9 cellular contexts compared by ENCODE assay signal in genomic region chr11:69700278-69701140, GRCh38. TPM values are rescaled to one million over a fixed set of nuclear protein-coding genes. Genes with fewer than 3 reads are reported as not detected.
A peak's percentile ranks its signal among the peaks of the same experiment; 100 is the strongest.
DNase-seq lines count a peak whose midpoint lies in the region; ATAC-seq and TF ChIP-seq lines count a peak whose summit lies in the region.
"Had no signal": no experiment of that assay in that cellular context is flagged by ENCODE, and none has a peak within 500 bp of the region (broad histone marks: within the 10 kb centered on the region; RNA-seq: fewer than 3 reads in every experiment).

No MANE protein-coding gene starts in this region.

- H4K5ac ChIP-seq in mesendoderm (ENCODE audit: low read length) = no peak overlapping the region

- H3K36me3 ChIP-seq in mesendoderm (ENCODE audit: control insufficient read depth, insufficient read depth, low read length) = no peaks in the 10 kb centered on the region

- H3K27me3 ChIP-seq in mesendoderm (ENCODE audit: insufficient read depth, low read length, poor library complexity) = peaks cover 2% of the 10 kb centered on the region

- no peak overlapping the region for H2BK5ac ChIP-seq in mesendoderm (ENCODE audit: low read length)

- H3K79me1 ChIP-seq in mesendoderm (ENCODE audit: low read length) = no peaks in the 10 kb centered on the region

- no peak overlapping the region for H4K8ac ChIP-seq in mesendoderm (ENCODE audit: low read depth, low read length)

- no peaks in the 10 kb centered on the region for H3K4me1 ChIP-seq in mesendoderm (ENCODE audit: control insufficient read depth, low read depth, low read length)

- H3K4ac ChIP-seq in mesendoderm (ENCODE audit: low read depth, low read length) = no peak overlapping the region

- peak overlapping the region; percentile 68 for H3K56ac ChIP-seq in mesendoderm (ENCODE audit: low read length)

- H2BK15ac ChIP-seq in mesendoderm (replicated peaks; ENCODE audit: low read depth) = no peak overlapping the region

- no peak for TF ChIP-seq POLR2A in GM18505 (IDR thresholded peaks at IDR 0.05; ENCODE audit: borderline replicate concordance, extremely low read depth, insufficient read depth, insufficient read length)

- ATAC-seq in HG02981 (IDR thresholded peaks at IDR 0.05; ENCODE audit: unreplicated experiment) (no peak), GM18505 (IDR thresholded peaks at IDR 0.05; ENCODE audit: unreplicated experiment) (no peak)
- ATAC-seq: psoas muscle had no signal

- peak overlapping the region; percentile 35 for H3K4me2 ChIP-seq in mesendoderm (ENCODE audit: low read length)

- no peak overlapping the region for H3K18ac ChIP-seq in mesendoderm (ENCODE audit: low read length)

- no peak overlapping the region for H3K27ac ChIP-seq in mesendoderm (ENCODE audit: low read depth, low read length)
- H3K27ac ChIP-seq: psoas muscle had no signal

- no peak overlapping the region for H3K4me3 ChIP-seq in mesendoderm (ENCODE audit: low read length)
- H3K4me3 ChIP-seq: psoas muscle had no signal

- H2AK5ac ChIP-seq in mesendoderm (ENCODE audit: low read length) = no peak overlapping the region

- no peak overlapping the region for H3K23ac ChIP-seq in mesendoderm (ENCODE audit: low read length)

- H2BK120ac ChIP-seq in mesendoderm (ENCODE audit: low read depth, low read length) = no peak overlapping the region

- no peaks in the 10 kb centered on the region for H3K79me2 ChIP-seq in mesendoderm (ENCODE audit: control insufficient read depth, insufficient read depth, low read length)

- no peak overlapping the region for H3K9ac ChIP-seq in mesendoderm (ENCODE audit: low read length)

- WGBS in mesendoderm (ENCODE audit: extremely low coverage, insufficient coverage, low lambda C conversion rate) = no CpG with 5 or more reads among the region's 20 CpGs

- DNase-seq in COLO668 (lab: John Stamatoyannopoulos, UW; ENCODE audit: unreplicated experiment) (peak; percentile 72), NCI-H146 treated with DMSO at 0.1 percent for 48 hours (lab: John Stamatoyannopoulos, UW; ENCODE audit: unreplicated experiment) (peak; percentile 70), cerebellum (ENCODE audit: low spot score) (peak; percentile 78), mesendoderm (peak; percentile 91), NCI-H226 (no peak), NCI-H2081 (lab: John Stamatoyannopoulos, UW) (no peak)

RNA-seq across cellular contexts. Expression of gene FGF19, which starts 3.3 kb away (rescaled TPM):
- 5.2 TPM for total RNA-seq in cerebellum
- 17.5 TPM for polyA plus RNA-seq in mesendoderm (2013, experiment 1 of 2)
- polyA plus RNA-seq in mesendoderm (2013, experiment 2 of 2) = 17.8 TPM
- total RNA-seq: psoas muscle had no signal
- polyA plus RNA-seq: psoas muscle had no signal

RNA-seq across cellular contexts. Expression of gene LTO1, which starts 25.4 kb away (rescaled TPM):
- total RNA-seq in cerebellum = 22.3 TPM
- polyA plus RNA-seq in mesendoderm (2013, experiment 1 of 2) = 9.5 TPM
- 9.3 TPM for polyA plus RNA-seq in mesendoderm (2013, experiment 2 of 2)

RNA-seq across cellular contexts. Expression of gene CCND1, which starts 59.6 kb away (rescaled TPM):
- 20.8 TPM for total RNA-seq in cerebellum
- polyA plus RNA-seq in mesendoderm (2013, experiment 1 of 2) = 110 TPM
- 112 TPM for polyA plus RNA-seq in mesendoderm (2013, experiment 2 of 2)

Comparison
In these comparisons a context has a peak if more than half of its experiments do, and no peak if none do; other contexts are left out.
1. DNase-seq: peak in COLO668 (single experiment), NCI-H146 treated with DMSO at 0.1 percent for 48 hours (single experiment), cerebellum (single experiment) and mesendoderm (single experiment); none in NCI-H226 (single experiment) and NCI-H2081 (0 of 2).